16 cellular contexts compared by ENCODE assay signal in genomic region chr12:100643246-100643645, GRCh38.
DNase-seq lines count a peak whose midpoint lies in the region; ATAC-seq and TF ChIP-seq lines count a peak whose summit lies in the region.
"Had no signal": no experiment of that assay in that cellular context is flagged by ENCODE, and none has a peak within 500 bp of the region (broad histone marks: within the 10 kb centered on the region; RNA-seq: fewer than 3 reads in every experiment).

No MANE protein-coding gene starts in this region.

- H3K36me3 ChIP-seq in lower lobe of right lung: no peaks in the 10 kb centered on the region
- H3K36me3 ChIP-seq: BLaER1, SJSA1 had no signal

- H3K27ac ChIP-seq in lower lobe of right lung: no peak overlapping the region
- H3K27ac ChIP-seq: BLaER1, SJSA1 had no signal

- DNase-seq in DMS53 treated with DMSO at 0.1 percent for 48 hours (lab: John Stamatoyannopoulos, UW; ENCODE audit: unreplicated experiment) (peak; percentile 86), NCI-H187 treated with DMSO at 0.1 percent for 48 hours (lab: John Stamatoyannopoulos, UW) (peak; percentile 59), NCI-H510A treated with DMSO at 0.1 percent for 48 hours (lab: John Stamatoyannopoulos, UW) (peak; percentile 71), lower lobe of right lung (peak; percentile 65), cerebellar nuclear complex (lab: John Stamatoyannopoulos, UW) (no peak), HuH-7 (ENCODE audit: low spot score) (no peak), SKM-1 treated with dmso at 0.1 percent for 144 hours (lab: John Stamatoyannopoulos, UW; ENCODE audit: unreplicated experiment) (no peak)
- DNase-seq: CD4-positive, CD25-positive, alpha-beta regulatory T cell; GF-D8; Karpas-422; NCI-H446; NCI-H69; T-cell had no signal

- peak; percentile 79 to 89 for ATAC-seq in lower lobe of right lung
- ATAC-seq in GM18909 (IDR thresholded peaks at IDR 0.05; ENCODE audit: poor library complexity, unreplicated experiment): no peak
- ATAC-seq: T-cell had no signal

- no peak overlapping the region for H3K4me3 ChIP-seq in lower lobe of right lung
- H3K4me3 ChIP-seq: BLaER1, SJSA1 had no signal

- TF ChIP-seq CTCF in lower lobe of right lung (IDR thresholded peaks at IDR 0.05): no peak

- no peaks in the 10 kb centered on the region for H3K4me1 ChIP-seq in lower lobe of right lung
- H3K4me1 ChIP-seq: BLaER1, SJSA1 had no signal

- no peaks in the 10 kb centered on the region for H3K9me3 ChIP-seq in lower lobe of right lung
- H3K9me3 ChIP-seq: SJSA1 had no signal

- intact Hi-C loops in lower lobe of right lung (cut with DNase I): no loop called here

- peaks cover 7% of the 10 kb centered on the region for H3K27me3 ChIP-seq in lower lobe of right lung (ENCODE audit: low read depth)
- H3K27me3 ChIP-seq: BLaER1, SJSA1 had no signal

Comparison
In these comparisons a context has a peak if more than half of its experiments do, and no peak if none do; other contexts are left out.
1. DNase-seq: peak in DMS53 treated with DMSO at 0.1 percent for 48 hours (single experiment), NCI-H187 treated with DMSO at 0.1 percent for 48 hours (single experiment), NCI-H510A treated with DMSO at 0.1 percent for 48 hours (single experiment) and lower lobe of right lung (single experiment); none in cerebellar nuclear complex (0 of 2), HuH-7 (single experiment) and SKM-1 treated with dmso at 0.1 percent for 144 hours (single experiment).